28 cellular contexts compared by ENCODE assay signal in the genomic region with DNA sequence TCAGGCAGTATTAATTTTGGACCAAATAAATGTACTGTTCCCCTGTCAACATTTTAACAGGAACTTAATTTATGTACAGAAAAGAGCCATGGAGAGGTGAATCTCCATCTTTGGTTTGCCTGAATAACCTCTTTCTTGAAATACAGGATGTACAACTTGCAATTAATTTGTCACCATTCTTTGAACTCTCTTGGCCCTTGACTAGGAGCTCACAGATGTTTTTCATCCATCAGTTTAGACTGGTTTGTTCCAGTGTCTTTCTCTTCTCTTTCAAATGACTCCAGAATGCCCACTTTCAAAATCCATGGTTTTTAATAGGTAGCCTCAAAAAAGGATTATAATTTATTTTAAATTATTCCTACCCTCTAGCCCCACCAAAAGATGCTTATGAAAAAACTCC.
"Had no signal": no experiment of that assay in that cellular context is flagged by ENCODE, and none has a peak within 500 bp of the region (broad histone marks: within the 10 kb centered on the region; RNA-seq: fewer than 3 reads in every experiment).

No MANE protein-coding gene starts in this region.

- H3K27me3 ChIP-seq: neural progenitor cell, ovary, right lobe of liver, sigmoid colon, stomach, thyroid gland, tibial nerve, upper lobe of right lung, uterus had no signal

- H3K79me2 ChIP-seq: parathyroid adenoma had no signal

- ATAC-seq: natural killer cell; psoas muscle; right cardiac atrium; right lobe of liver; stimulated activated effector memory CD8-positive, alpha-beta T cell treated with anti-CD3 and anti-CD28 coated beads, Interleukin-12 subunit alpha, Interleukin-12 subunit beta, amount 100 ng/mL, for 72 hours; stimulated activated naive B cell treated with anti-CD40 and anti-IgM and Interleukin-4, amounts not matched to agents 10 μg/mL and 1 μg/mL and 100 μg/mL, for 72 hours; upper lobe of right lung had no signal

- H2AFZ ChIP-seq: neural progenitor cell, parathyroid adenoma had no signal

- H3K27me3 Mint-ChIP-seq: progenitor cell of endocrine pancreas; stimulated activated naive B cell treated with anti-CD40 and anti-IgM and Interleukin-4, amounts not matched to agents 10 μg/mL and 1 μg/mL and 100 μg/mL, for 72 hours; stimulated activated naive CD8-positive, alpha-beta T cell treated with anti-CD3 and anti-CD28 coated beads, Interleukin-15, Interleukin-2, amounts not matched to agents 100 ng/mL and 50 ng/mL, for 24 hours had no signal

- H3K9me3 Mint-ChIP-seq: natural killer cell; nephron; stimulated activated effector memory CD8-positive, alpha-beta T cell treated with anti-CD3 and anti-CD28 coated beads, Interleukin-12 subunit alpha, Interleukin-12 subunit beta, amount 100 ng/mL, for 72 hours; stimulated activated naive B cell treated with anti-CD40 and anti-IgM and Interleukin-4, amounts not matched to agents 10 μg/mL and 1 μg/mL and 100 μg/mL, for 72 hours; stimulated activated naive CD8-positive, alpha-beta T cell treated with anti-CD3 and anti-CD28 coated beads, Interleukin-15, Interleukin-2, amounts not matched to agents 100 ng/mL and 50 ng/mL, for 24 hours had no signal

- H3K27ac ChIP-seq: neural progenitor cell, ovary, parathyroid adenoma, psoas muscle, right lobe of liver, sigmoid colon, stomach, thoracic aorta, thyroid gland, tibial nerve, upper lobe of right lung, uterus had no signal

- H3K9me3 ChIP-seq: ovary, psoas muscle, right lobe of liver, sigmoid colon, stomach, thoracic aorta, thyroid gland, tibial nerve, upper lobe of right lung, uterus had no signal

- H3K36me3 Mint-ChIP-seq: natural killer cell; neural progenitor cell; stimulated activated effector memory CD8-positive, alpha-beta T cell treated with anti-CD3 and anti-CD28 coated beads, Interleukin-12 subunit alpha, Interleukin-12 subunit beta, amount 100 ng/mL, for 72 hours had no signal

- H3K4me2 ChIP-seq: neural progenitor cell had no signal

- H3K27ac Mint-ChIP-seq: natural killer cell; nephron; neural progenitor cell; progenitor cell of endocrine pancreas; stimulated activated effector memory CD8-positive, alpha-beta T cell treated with anti-CD3 and anti-CD28 coated beads, Interleukin-12 subunit alpha, Interleukin-12 subunit beta, amount 100 ng/mL, for 72 hours; stimulated activated naive B cell treated with anti-CD40 and anti-IgM and Interleukin-4, amounts not matched to agents 10 μg/mL and 1 μg/mL and 100 μg/mL, for 72 hours; stimulated activated naive CD8-positive, alpha-beta T cell treated with anti-CD3 and anti-CD28 coated beads, Interleukin-15, Interleukin-2, amounts not matched to agents 100 ng/mL and 50 ng/mL, for 24 hours had no signal

- H3K9ac ChIP-seq: neural progenitor cell, parathyroid adenoma had no signal

- H3K4me3 Mint-ChIP-seq: natural killer cell; nephron; neural progenitor cell; stimulated activated effector memory CD8-positive, alpha-beta T cell treated with anti-CD3 and anti-CD28 coated beads, Interleukin-12 subunit alpha, Interleukin-12 subunit beta, amount 100 ng/mL, for 72 hours; stimulated activated naive B cell treated with anti-CD40 and anti-IgM and Interleukin-4, amounts not matched to agents 10 μg/mL and 1 μg/mL and 100 μg/mL, for 72 hours; stimulated activated naive CD8-positive, alpha-beta T cell treated with anti-CD3 and anti-CD28 coated beads, Interleukin-15, Interleukin-2, amounts not matched to agents 100 ng/mL and 50 ng/mL, for 24 hours had no signal

- DNase-seq: natural killer cell; occipital lobe; ovary; posterior cingulate gyrus; psoas muscle; right cardiac atrium; right lobe of liver; sigmoid colon; small intestine; stimulated activated CD4-positive, alpha-beta T cell treated with anti-CD3 and anti-CD28 coated beads, Interleukin-15, amount 100 ng/mL, for 24 hours; stimulated activated CD4-positive, alpha-beta T cell treated with anti-CD3 and anti-CD28 coated beads, Interleukin-2, amount 100 ng/mL, for 24 hours; stimulated activated CD4-positive, alpha-beta T cell treated with anti-CD3 and anti-CD28 coated beads, Interleukin-2, amount 100 ng/mL, for 48 hours; stimulated activated CD4-positive, alpha-beta T cell treated with anti-CD3 and anti-CD28 coated beads, Interleukin-4, amount 100 ng/mL, for 24 hours; stimulated activated naive B cell treated with anti-CD40 and anti-IgM and Interleukin-4, amounts not matched to agents 10 μg/mL and 1 μg/mL and 100 μg/mL, for 72 hours; stimulated activated naive CD4-positive, alpha-beta T cell treated with Interleukin-2 at 50 U/mL for 16 hours; stomach; thyroid gland; trophoblast cell; upper lobe of right lung; uterus had no signal

- H3K4me1 ChIP-seq: neural progenitor cell, parathyroid adenoma, right lobe of liver, thyroid gland, tibial nerve, upper lobe of right lung, uterus had no signal

- H3K4me3 ChIP-seq: neural progenitor cell, ovary, psoas muscle, right lobe of liver, sigmoid colon, stomach, thoracic aorta, thyroid gland, tibial nerve, upper lobe of right lung, uterus had no signal

- H3K36me3 ChIP-seq: neural progenitor cell, ovary, right lobe of liver, sigmoid colon, stomach, thoracic aorta, thyroid gland, tibial nerve, upper lobe of right lung, uterus had no signal

- H3K4me1 Mint-ChIP-seq: natural killer cell; stimulated activated effector memory CD8-positive, alpha-beta T cell treated with anti-CD3 and anti-CD28 coated beads, Interleukin-12 subunit alpha, Interleukin-12 subunit beta, amount 100 ng/mL, for 72 hours; stimulated activated naive B cell treated with anti-CD40 and anti-IgM and Interleukin-4, amounts not matched to agents 10 μg/mL and 1 μg/mL and 100 μg/mL, for 72 hours had no signal
